18 cellular contexts compared by ENCODE assay signal in genomic region chr7:127409629-127410028, GRCh38. TPM values are rescaled to one million over a fixed set of nuclear protein-coding genes. Genes with fewer than 3 reads are reported as not detected.
DNase-seq lines count a peak whose midpoint lies in the region; ATAC-seq, FAIRE-seq and TF ChIP-seq lines count a peak whose summit lies in the region.
"Had no signal": no experiment of that assay in that cellular context is flagged by ENCODE, and none has a peak within 500 bp of the region (broad histone marks: within the 10 kb centered on the region; RNA-seq: fewer than 3 reads in every experiment).

No MANE protein-coding gene starts in this region.

- H3F3A ChIP-seq in GM23248 (ENCODE audit: insufficient read depth) (no peaks in the 10 kb centered on the region), SK-N-SH (replicated peaks; ENCODE audit: insufficient read depth) (no peaks in the 10 kb centered on the region)

- POLR2A ChIA-PET in SK-N-SH (lab: Yijun Ruan, JAX): no interaction called here

- H3K36me3 ChIP-seq in GM23248 (ENCODE audit: low read depth) (no peaks in the 10 kb centered on the region), SK-N-SH (replicated peaks in 1 of 2; ENCODE audit: control insufficient read depth in 1 of 2, insufficient read depth in 2 of 2, low read length in 1 of 2) (no peaks in the 10 kb centered on the region), pancreas (no peaks in the 10 kb centered on the region)
- H3K36me3 ChIP-seq: adrenal gland, ovary had no signal

- H3K79me2 ChIP-seq in GM23248 (ENCODE audit: insufficient read depth): no peaks in the 10 kb centered on the region
- no peaks in the 10 kb centered on the region for H3K79me2 ChIP-seq in SK-N-SH (ENCODE audit: insufficient read depth)

- CTCF ChIA-PET in SK-N-SH (lab: Yijun Ruan, JAX): interaction anchor here (1.0 kb wide), 1 partner anchor 607 kb away, joined by 3 read pairs; no protein-coding TSS in a partner anchor

- no peak overlapping the region for H2AFZ ChIP-seq in GM23248
- H2AFZ ChIP-seq in SK-N-SH (ENCODE audit: low read depth): no peak overlapping the region

- peak; percentile 34 for ATAC-seq in foreskin keratinocyte
- ATAC-seq in pancreas: no peak
- ATAC-seq: activated T-cell treated with anti-CD3 and anti-CD28 coated beads, Interleukin-2, amount 50 U/mL, for 72 hours had no signal

- H3K4me1 ChIP-seq in GM23248 (ENCODE audit: insufficient read depth): no peaks in the 10 kb centered on the region
- H3K4me1 ChIP-seq in SK-N-SH (ENCODE audit: control insufficient read depth in 1 of 2, insufficient read depth in 2 of 2, low read depth in 1 of 2, low read length in 1 of 2): no peaks in the 10 kb centered on the region
- no peaks in the 10 kb centered on the region for H3K4me1 ChIP-seq in foreskin keratinocyte
- peaks cover 0 to 5% (median 0%) of the 10 kb centered on the region in 3 donors for H3K4me1 ChIP-seq in pancreas
- H3K4me1 ChIP-seq: adrenal gland had no signal

- no peak for TF ChIP-seq EP300 in SK-N-SH (IDR thresholded peaks at IDR 0.05; ENCODE audit: borderline replicate concordance in 1 of 2, low read depth in 1 of 2, low read length in 1 of 2)

- WGBS in GM23248 (ENCODE audit: low coverage in 1 of 2, low lambda C conversion rate in 2 of 2, missing lambda C conversion rate in 2 of 2), 2 experiments: 44 to 55% methylated on average over 4 of the region's 4 CpGs
- WGBS in SK-N-SH (ENCODE audit: low lambda C conversion rate): 61% methylated on average over 4 of the region's 4 CpGs
- 83 to 88% methylated on average over 4 of the region's 4 CpGs for WGBS in pancreas, 2 donors

- H3K9ac ChIP-seq in GM23248: no peak overlapping the region
- no peak overlapping the region for H3K9ac ChIP-seq in SK-N-SH

- H3K4me3 ChIP-seq in GM23248 (no peak overlapping the region), SK-N-SH (ENCODE audit: low read depth in 2 of 2, low read length in 1 of 2) (no peak overlapping the region), pancreas (no peak overlapping the region)
- H3K4me3 ChIP-seq: adrenal gland, coronary artery, ovary had no signal

- H3K9me2 ChIP-seq in GM23248 (ENCODE audit: insufficient read depth): no peaks in the 10 kb centered on the region
- no peaks in the 10 kb centered on the region for H3K9me2 ChIP-seq in SK-N-SH

- H3K27me3 ChIP-seq in GM23248 (replicated peaks; ENCODE audit: insufficient read depth) (peaks cover 6% of the 10 kb centered on the region; the same call in 1 of the 2 replicates), SK-N-SH (ENCODE audit: insufficient read depth) (no peaks in the 10 kb centered on the region), foreskin keratinocyte (peaks cover 15% of the 10 kb centered on the region), pancreas (no peaks in the 10 kb centered on the region)
- H3K27me3 ChIP-seq: ovary had no signal

- H3K4me2 ChIP-seq in GM23248 (ENCODE audit: unreplicated experiment) (no peak overlapping the region), SK-N-SH (no peak overlapping the region)

- H4K20me1 ChIP-seq in GM23248 (ENCODE audit: insufficient read depth): no peaks in the 10 kb centered on the region
- H4K20me1 ChIP-seq in SK-N-SH (ENCODE audit: insufficient read depth): no peaks in the 10 kb centered on the region

- TF ChIP-seq CTCF in SK-N-SH (IDR thresholded peaks at IDR 0.05) (peak; percentile 20), foreskin keratinocyte (conservative IDR thresholded peaks at IDR 0.05) (no peak), pancreas (IDR thresholded peaks at IDR 0.05) (no peak)

- no peak for FAIRE-seq in pancreas (lab: Jason Lieb, UNC)
- FAIRE-seq: small intestine had no signal

- peak; percentile 29 for TF ChIP-seq RAD21 in SK-N-SH (IDR thresholded peaks at IDR 0.05; ENCODE audit: low read length)

- DNase-seq in AG20443 (ENCODE audit: low spot score) (peak; percentile 11), GM23248 (peak; percentile 5), SK-N-SH (no peak), foreskin keratinocyte (no peak), pancreas (no peak), NCI-H1694 (lab: John Stamatoyannopoulos, UW) (no peak), OCI-M2 (lab: John Stamatoyannopoulos, UW; ENCODE audit: unreplicated experiment) (no peak), LoVo (ENCODE audit: low spot score) (no peak)
- DNase-seq: activated CD4-positive, alpha-beta memory T cell treated with anti-CD3 and anti-CD28 coated beads, Interleukin-2, amount 10 ng/mL, durations not matched to agents 7 days and 5 days; activated T-cell treated with anti-CD3 and anti-CD28 coated beads, Interleukin-2, amount 50 U/mL, for 72 hours; adrenal gland; DMS153; NCI-H2081 treated with DMSO at 0.1 percent for 48 hours; NCI-H82; ovary; small intestine had no signal

- in situ Hi-C loops in GM23248 (cut with MboI): no loop called here

- H3K9me3 ChIP-seq in GM23248 (ENCODE audit: low read depth): no peaks in the 10 kb centered on the region
- no peaks in the 10 kb centered on the region for H3K9me3 ChIP-seq in SK-N-SH
- no peaks in the 10 kb centered on the region for H3K9me3 ChIP-seq in pancreas
- H3K9me3 ChIP-seq: adrenal gland, ovary had no signal

- intact Hi-C loops in pancreas (cut with DNase I): no loop called here

- no peak overlapping the region for H3K27ac ChIP-seq in GM23248
- no peak overlapping the region for H3K27ac ChIP-seq in SK-N-SH (ENCODE audit: low read depth in 2 of 2, low read length in 1 of 2)
- H3K27ac ChIP-seq in foreskin keratinocyte: no peak overlapping the region
- no peak overlapping the region for H3K27ac ChIP-seq in pancreas
- H3K27ac ChIP-seq: adrenal gland, coronary artery, epithelial cell of prostate, ovary had no signal

TF ChIP-seq in SK-N-SH, 30 proteins besides CTCF, POLR2A, EP300 and RAD21:
- TF ChIP-seq POLR2AphosphoS5 (IDR thresholded peaks at IDR 0.05; ENCODE audit: low read depth, low read length) (no peak), SMC3 (IDR thresholded peaks at IDR 0.05; ENCODE audit: low read depth, low read length) (no peak), MXI1 (IDR thresholded peaks at IDR 0.05; ENCODE audit: low read depth, low read length) (no peak), NFIC (IDR thresholded peaks at IDR 0.05; ENCODE audit: borderline replicate concordance) (no peak), PBX3 (IDR thresholded peaks at IDR 0.05) (no peak), EZH2phosphoT487 (IDR thresholded peaks at IDR 0.05; ENCODE audit: borderline replicate concordance, low read depth) (no peak), FOXM1 (IDR thresholded peaks at IDR 0.05; ENCODE audit: low read depth) (no peak), REST (IDR thresholded peaks at IDR 0.05; ENCODE audit: low read depth, low read length) (no peak), SIN3A (IDR thresholded peaks at IDR 0.05; ENCODE audit: borderline replicate concordance, low read depth, low read length) (no peak), YY1 (IDR thresholded peaks at IDR 0.05; ENCODE audit: low read depth) (no peak), TEAD4 (IDR thresholded peaks at IDR 0.05; ENCODE audit: borderline replicate concordance, insufficient read depth) (no peak), TCF12 (IDR thresholded peaks at IDR 0.05) (no peak), ELF1 (IDR thresholded peaks at IDR 0.05) (no peak)

RNA-seq across cellular contexts. Expression of gene ZNF800, which starts 17.1 kb away (rescaled TPM):
- total RNA-seq in GM23248 (2014; rRNA removed; shearing (Covaris generic)): 16.9 and 19.9 TPM in 2 replicates
- polyA plus RNA-seq in GM23248 (2016; fragmentation: Nextera tagmentation; extraction: Ambion mirVana) (20.3 and 20.8 TPM in 2 replicates), SK-N-SH (2012; rRNA removed) (8.6 and 9.2 TPM in 2 replicates), foreskin keratinocyte (3.7 and 3.9 TPM in 2 replicates), pancreas (1 to 10 TPM; 6.0 to 8.3 TPM)
- polyA plus RNA-seq in SK-N-SH (2012; cell fraction: cytosol; rRNA removed): 10.2 TPM in 2 replicates
- 36.8 and 38.9 TPM in 2 replicates for polyA plus RNA-seq in SK-N-SH (2012; cell fraction: nucleus; rRNA removed)
- total RNA-seq in foreskin keratinocyte (18.1 and 18.7 TPM in 2 replicates), pancreas (10 to 100 TPM; 12.4 to 19.7 (median 14.1) TPM)

Comparison
In these comparisons a context has a peak if more than half of its experiments do, and no peak if none do; other contexts are left out.
1. DNase-seq: peak in AG20443 (single experiment) and GM23248 (single experiment); none in SK-N-SH (single experiment), foreskin keratinocyte (0 of 2), pancreas (0 of 6), NCI-H1694 (single experiment), OCI-M2 (single experiment) and LoVo (single experiment).